8 cellular contexts compared by ENCODE assay signal in the genomic region with DNA sequence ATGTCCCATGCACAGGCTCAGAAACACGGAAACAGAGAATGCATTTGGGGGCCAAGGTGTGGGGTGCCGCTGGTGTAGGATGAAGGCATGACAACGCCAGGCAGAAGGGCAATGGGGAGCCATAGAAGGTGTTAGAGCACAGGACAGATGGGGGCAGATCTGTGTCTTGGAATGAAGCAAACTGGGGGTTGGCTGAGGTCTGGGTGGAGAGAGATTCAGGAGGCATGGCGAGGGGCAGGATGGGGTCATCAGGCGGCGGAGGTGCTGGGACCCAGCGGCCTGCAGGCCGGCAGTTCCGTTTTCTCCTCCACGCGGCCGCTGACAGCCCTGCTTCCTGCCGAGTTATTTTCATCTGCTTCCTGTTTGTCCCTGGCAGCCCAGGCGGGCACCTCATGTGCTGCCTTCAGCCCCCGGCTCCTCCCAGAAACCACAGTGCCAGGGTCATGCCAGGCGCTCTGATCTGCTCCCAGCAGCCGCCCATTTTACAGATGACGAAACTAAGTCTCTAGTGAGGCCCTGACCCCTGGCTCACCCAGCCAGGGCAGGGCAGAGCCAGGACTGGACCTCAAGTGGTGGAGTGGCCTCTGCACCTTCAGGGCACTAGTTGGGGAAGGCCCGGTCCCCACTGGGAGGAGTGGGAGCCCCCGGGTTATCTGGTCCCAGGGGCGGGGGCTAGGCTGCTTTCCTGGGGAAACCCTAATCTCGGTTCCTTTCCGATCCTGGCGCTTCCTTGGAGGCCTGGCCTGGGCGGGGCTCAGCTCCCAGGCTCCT. TPM values are rescaled to one million over a fixed set of nuclear protein-coding genes. Genes with fewer than 3 reads are reported as not detected.
DNase-seq lines count a peak whose midpoint lies in the region; ATAC-seq and TF ChIP-seq lines count a peak whose summit lies in the region.

No MANE protein-coding gene starts in this region.

- no peak for TF ChIP-seq CTCF in Caco-2 (IDR thresholded peaks at IDR 0.05; ENCODE audit: insufficient read depth in 1 of 2, low read depth in 1 of 2, low read length in 1 of 2, severe bottlenecking in 1 of 2, unreplicated experiment in 1 of 2)
- TF ChIP-seq CTCF in right lobe of liver (IDR thresholded peaks at IDR 0.05), result no peak
- no peak for TF ChIP-seq CTCF in upper lobe of right lung (IDR thresholded peaks at IDR 0.05)

- no peak overlapping the region for H3K4me3 Mint-ChIP-seq in Caco-2 (ENCODE audit: unreplicated experiment)
- peak overlapping the region; percentile 86 for H3K4me3 Mint-ChIP-seq in activated naive CD4-positive, alpha-beta T cell treated with anti-CD3 and anti-CD28 coated beads, Interleukin-2, amount 10 ng/mL, durations not matched to agents 7 days and 5 days

- no peak overlapping the region for H3K4me3 ChIP-seq in Caco-2 (ENCODE audit: low read depth, low read length)
- H3K4me3 ChIP-seq in right lobe of liver, result peak overlapping the region in 2 of 3 donors; percentile 21 to 51
- H3K4me3 ChIP-seq in upper lobe of right lung, result peak overlapping the region; percentile 62
- H3K4me3 ChIP-seq in HAP-1, result no peak overlapping the region

- no peaks in the 10 kb centered on the region; the same call in 1 of the 2 replicates for H3K36me3 ChIP-seq in Caco-2 (ENCODE audit: control insufficient read depth, insufficient read depth, low read length)
- no peaks in the 10 kb centered on the region for H3K36me3 ChIP-seq in right lobe of liver
- H3K36me3 ChIP-seq in upper lobe of right lung, result no peaks in the 10 kb centered on the region
- no peaks in the 10 kb centered on the region; the same call in 1 of the 2 replicates for H3K36me3 ChIP-seq in HAP-1 (replicated peaks)

- DNase-seq in Caco-2 (no peak), NOMO-1 treated with dmso at 0.1 percent for 144 hours (lab: John Stamatoyannopoulos, UW; ENCODE audit: unreplicated experiment) (peak; percentile 91), right lobe of liver (peak; percentile 69 to 84 (median 69)), upper lobe of right lung (peak; percentile 92), HAP-1 (ENCODE audit: low spot score in 2 of 2) (no peak)
- DNase-seq in activated naive CD4-positive, alpha-beta T cell treated with anti-CD3 and anti-CD28 coated beads, Interleukin-2, amount 10 ng/mL, durations not matched to agents 7 days and 5 days, result peak; percentile 88

- H3K9me3 ChIP-seq in Caco-2 (no peaks in the 10 kb centered on the region), right lobe of liver (no peaks in the 10 kb centered on the region), upper lobe of right lung (no peaks in the 10 kb centered on the region), HAP-1 (no peaks in the 10 kb centered on the region)

- WGBS in right lobe of liver (ENCODE audit: insufficient coverage, low coverage, low lambda C conversion rate, missing lambda C conversion rate), result 32% methylated on average over 12 of the region's 25 CpGs

- H3K36me3 Mint-ChIP-seq in Caco-2 (ENCODE audit: insufficient read depth, unreplicated experiment), result peaks cover 50% of the 10 kb centered on the region
- H3K36me3 Mint-ChIP-seq in activated naive CD4-positive, alpha-beta T cell treated with anti-CD3 and anti-CD28 coated beads, Interleukin-2, amount 10 ng/mL, durations not matched to agents 7 days and 5 days, result peaks cover 40% of the 10 kb centered on the region

- POLR2A ChIA-PET in Caco-2 (lab: Charles Lee), result no interaction called here

- BruUV-seq in Caco-2 (replicated peaks; lab: Mats Ljungman, UMichigan), result no TSS peak

- peaks cover 7% of the 10 kb centered on the region for H3K4me1 Mint-ChIP-seq in Caco-2 (ENCODE audit: low read depth, unreplicated experiment)
- H3K4me1 Mint-ChIP-seq in activated naive CD4-positive, alpha-beta T cell treated with anti-CD3 and anti-CD28 coated beads, Interleukin-2, amount 10 ng/mL, durations not matched to agents 7 days and 5 days, result peaks cover 68% of the 10 kb centered on the region

- CTCF ChIA-PET in Caco-2 (lab: Charles Lee), result no interaction called here
- CTCF ChIA-PET in activated naive CD4-positive, alpha-beta T cell treated with anti-CD3 and anti-CD28 coated beads, Interleukin-2, amount 10 ng/mL, durations not matched to agents 7 days and 5 days (lab: Charles Lee), result no interaction called here

- no peaks in the 10 kb centered on the region for H3K27me3 Mint-ChIP-seq in Caco-2 (ENCODE audit: insufficient read depth, unreplicated experiment)
- H3K27me3 Mint-ChIP-seq in activated naive CD4-positive, alpha-beta T cell treated with anti-CD3 and anti-CD28 coated beads, Interleukin-2, amount 10 ng/mL, durations not matched to agents 7 days and 5 days, result no peaks in the 10 kb centered on the region

- peak; percentile 27 to 49 (median 36) for ATAC-seq in right lobe of liver
- peak; percentile 66 for ATAC-seq in upper lobe of right lung
- ATAC-seq in GM21381 (IDR thresholded peaks at IDR 0.05; ENCODE audit: unreplicated experiment), result no peak
- ATAC-seq in HG02610 (IDR thresholded peaks at IDR 0.05; ENCODE audit: unreplicated experiment), result no peak

- H3K27ac Mint-ChIP-seq in Caco-2 (ENCODE audit: unreplicated experiment), result peak overlapping the region; percentile 21
- H3K27ac Mint-ChIP-seq in activated naive CD4-positive, alpha-beta T cell treated with anti-CD3 and anti-CD28 coated beads, Interleukin-2, amount 10 ng/mL, durations not matched to agents 7 days and 5 days, result peak overlapping the region; percentile 93

- H3K9me3 Mint-ChIP-seq in Caco-2 (ENCODE audit: unreplicated experiment), result no peaks in the 10 kb centered on the region
- no peaks in the 10 kb centered on the region for H3K9me3 Mint-ChIP-seq in activated naive CD4-positive, alpha-beta T cell treated with anti-CD3 and anti-CD28 coated beads, Interleukin-2, amount 10 ng/mL, durations not matched to agents 7 days and 5 days

- no peaks in the 10 kb centered on the region for H3K27me3 ChIP-seq in Caco-2 (replicated peaks; ENCODE audit: control insufficient read depth, insufficient read depth, low read length)
- peaks cover 0 to 19% of the 10 kb centered on the region in 2 donors for H3K27me3 ChIP-seq in right lobe of liver
- H3K27me3 ChIP-seq in upper lobe of right lung, result no peaks in the 10 kb centered on the region
- no peaks in the 10 kb centered on the region for H3K27me3 ChIP-seq in HAP-1 (ENCODE audit: low read depth)

- H3K4me1 ChIP-seq in Caco-2 (peaks cover 12% of the 10 kb centered on the region), right lobe of liver (peaks cover 0 to 9% (median 0%) of the 10 kb centered on the region in 4 donors), upper lobe of right lung (peaks cover 60% of the 10 kb centered on the region), HAP-1 (peaks cover 12% of the 10 kb centered on the region)

- H3K27ac ChIP-seq in right lobe of liver, result peak overlapping the region in 2 of 3 donors; percentile 40 to 43
- H3K27ac ChIP-seq in upper lobe of right lung, result peak overlapping the region; percentile 78

- intact Hi-C loops in Caco-2 (cut with micrococcal nuclease; ENCODE audit: unreplicated experiment) (no loop called here), right lobe of liver (cut with DNase I) (no loop called here), upper lobe of right lung (cut with DNase I) (no loop called here)

- TF ChIP-seq POLR2A in right lobe of liver (IDR thresholded peaks at IDR 0.05), result no peak

- in situ Hi-C loops in HAP-1 (cut with MboI; ENCODE audit: low sequenced_read_pairs), result no loop called here

RNA-seq across cellular contexts. Expression of a gene that starts 2.2 kb away (rescaled TPM):
- total RNA-seq in Caco-2 (2022) (38.6 and 43.3 TPM in 2 replicates), right lobe of liver (1 to 10 TPM; 4.2 to 10.0 (median 7.3) TPM), upper lobe of right lung (98.2 TPM)

RNA-seq across cellular contexts. Expression of a gene that starts 26.0 kb away (rescaled TPM):
- total RNA-seq in Caco-2 (2022), result 264 and 272 TPM in 2 replicates
- 100 to 1,000 TPM; 112 to 256 (median 131) TPM for total RNA-seq in right lobe of liver
- 155 TPM for total RNA-seq in upper lobe of right lung

RNA-seq across cellular contexts. Expression of a gene that starts 29.3 kb away (rescaled TPM):
- 43.5 and 45.9 TPM in 2 replicates for total RNA-seq in Caco-2 (2022)
- total RNA-seq in right lobe of liver, result 10 to 100 TPM in 3 of 6 experiments, 1 to 10 TPM in 3; 4.8 to 14.6 (median 9.1) TPM
- 51.0 TPM for total RNA-seq in upper lobe of right lung

RNA-seq across cellular contexts. Expression of a gene that starts 34.6 kb away (rescaled TPM):
- 500 and 546 TPM in 2 replicates for total RNA-seq in Caco-2 (2022)
- 100 to 1,000 TPM; 204 to 389 (median 212) TPM for total RNA-seq in right lobe of liver
- total RNA-seq in upper lobe of right lung, result 387 TPM

RNA-seq across cellular contexts. Expression of a gene that starts 42.8 kb away (rescaled TPM):
- total RNA-seq in Caco-2 (2022), result 194 and 221 TPM in 2 replicates
- total RNA-seq in right lobe of liver, result 10 to 100 TPM; 16.4 to 53.8 (median 22.2) TPM
- 220 TPM for total RNA-seq in upper lobe of right lung

Comparison
In these comparisons a context has a peak if more than half of its experiments do, and no peak if none do; other contexts are left out.
1. DNase-seq: peak in NOMO-1 treated with dmso at 0.1 percent for 144 hours (single experiment), activated naive CD4-positive, alpha-beta T cell treated with anti-CD3 and anti-CD28 coated beads, Interleukin-2, amount 10 ng/mL, durations not matched to agents 7 days and 5 days (single experiment), right lobe of liver (3 of 3) and upper lobe of right lung (single experiment); none in Caco-2 (0 of 2) and HAP-1 (0 of 2).
2. H3K4me3 ChIP-seq: peak in right lobe of liver (2 of 3) and upper lobe of right lung (single experiment); none in Caco-2 (single experiment) and HAP-1 (single experiment).
3. ATAC-seq: peak in right lobe of liver (4 of 4) and upper lobe of right lung (single experiment); none in GM21381 (single experiment) and HG02610 (single experiment).